Comparison of ENCODE assay signal across 20 cellular contexts in the genomic region with DNA sequence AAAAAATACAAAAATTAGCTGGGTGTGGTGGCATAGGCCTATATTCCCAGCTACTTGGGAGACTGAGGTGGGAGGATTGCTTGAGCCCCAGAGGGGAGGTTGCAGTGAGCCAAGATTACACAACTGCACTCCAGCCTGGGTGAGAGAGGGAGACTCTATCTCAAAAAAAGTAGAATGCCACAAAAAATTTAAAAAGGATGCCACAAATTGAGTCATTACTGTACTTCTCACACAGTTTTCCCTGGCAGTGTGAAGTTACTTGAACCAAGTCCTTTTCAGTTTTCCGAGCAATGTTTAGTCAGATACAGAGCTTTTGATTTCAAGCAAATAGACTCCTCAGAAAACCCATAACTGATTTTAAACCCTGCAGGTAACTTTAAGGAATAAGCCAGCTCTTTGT.
"Had no signal": no experiment of that assay in that cellular context is flagged by ENCODE, and none has a peak within 500 bp of the region (broad histone marks: within the 10 kb centered on the region; RNA-seq: fewer than 3 reads in every experiment).

No MANE protein-coding gene starts in this region.

- H3K36me3 Mint-ChIP-seq: activated naive CD4-positive, alpha-beta T cell treated with anti-CD3 and anti-CD28 coated beads, Interleukin-2, amount 50 U/mL, for 24 hours; immature natural killer cell; naive thymus-derived CD4-positive, alpha-beta T cell; stimulated activated effector memory CD8-positive, alpha-beta T cell treated with anti-CD3 and anti-CD28 coated beads, Interleukin-12 subunit alpha, Interleukin-12 subunit beta, amount 100 ng/mL, for 72 hours had no signal

- H3K9me3 Mint-ChIP-seq: activated naive CD4-positive, alpha-beta T cell treated with anti-CD3 and anti-CD28 coated beads, Interleukin-2, amount 50 U/mL, for 24 hours; activated T-cell treated with anti-CD3 and anti-CD28 coated beads, Interleukin-2, amount 50 U/mL, for 72 hours; central memory CD8-positive, alpha-beta T cell; immature natural killer cell; naive thymus-derived CD4-positive, alpha-beta T cell; neural progenitor cell; stimulated activated effector memory CD8-positive, alpha-beta T cell treated with anti-CD3 and anti-CD28 coated beads, Interleukin-12 subunit alpha, Interleukin-12 subunit beta, amount 100 ng/mL, for 72 hours; T-helper 1 cell treated with Interleukin-12 subunit alpha and Interleukin-12 subunit beta and Interleukin-4 antibody, amounts not matched to agents 30 μg/mL and 1 μg/mL, for 36 hours had no signal

- H3K27ac ChIP-seq: brain microvascular endothelial cell, colonic mucosa, neural progenitor cell, prostate gland, thyroid gland, VCaP had no signal

- H3K4me3 Mint-ChIP-seq: activated naive CD4-positive, alpha-beta T cell treated with anti-CD3 and anti-CD28 coated beads, Interleukin-2, amount 50 U/mL, for 24 hours; activated T-cell treated with anti-CD3 and anti-CD28 coated beads, Interleukin-2, amount 50 U/mL, for 72 hours; central memory CD8-positive, alpha-beta T cell; immature natural killer cell; naive thymus-derived CD4-positive, alpha-beta T cell; neural progenitor cell; stimulated activated effector memory CD8-positive, alpha-beta T cell treated with anti-CD3 and anti-CD28 coated beads, Interleukin-12 subunit alpha, Interleukin-12 subunit beta, amount 100 ng/mL, for 72 hours; T-helper 1 cell treated with Interleukin-12 subunit alpha and Interleukin-12 subunit beta and Interleukin-4 antibody, amounts not matched to agents 30 μg/mL and 1 μg/mL, for 36 hours had no signal

- ATAC-seq: activated T-cell treated with anti-CD3 and anti-CD28 coated beads, Interleukin-2, amount 50 U/mL, for 72 hours; naive thymus-derived CD4-positive, alpha-beta T cell; right cardiac atrium; stimulated activated effector memory CD8-positive, alpha-beta T cell treated with anti-CD3 and anti-CD28 coated beads, Interleukin-12 subunit alpha, Interleukin-12 subunit beta, amount 100 ng/mL, for 72 hours had no signal

- DNase-seq: activated CD4-positive, CD25-positive, alpha-beta regulatory T cell treated with anti-CD3 and anti-CD28 coated beads, Interleukin-2, amount 50 U/mL, for 72 hours; activated effector memory CD4-positive, alpha-beta T cell treated with anti-CD3 and anti-CD28 coated beads, Interleukin-2, amount 50 U/mL, for 16 hours; activated T-cell treated with anti-CD3 and anti-CD28 coated beads, Interleukin-2, amount 50 U/mL, for 72 hours; amygdala; brain microvascular endothelial cell; colonic mucosa; erythroblast; immature natural killer cell; mesenchymal stem cell; naive thymus-derived CD4-positive, alpha-beta T cell; right cardiac atrium; stimulated activated CD4-positive, alpha-beta T cell treated with anti-CD3 and anti-CD28 coated beads, Interleukin-4, amount 100 ng/mL, for 24 hours; thyroid gland had no signal

- H3K4me1 Mint-ChIP-seq: activated naive CD4-positive, alpha-beta T cell treated with anti-CD3 and anti-CD28 coated beads, Interleukin-2, amount 50 U/mL, for 24 hours; central memory CD8-positive, alpha-beta T cell; immature natural killer cell; naive thymus-derived CD4-positive, alpha-beta T cell; stimulated activated effector memory CD8-positive, alpha-beta T cell treated with anti-CD3 and anti-CD28 coated beads, Interleukin-12 subunit alpha, Interleukin-12 subunit beta, amount 100 ng/mL, for 72 hours had no signal

- H3K27ac Mint-ChIP-seq: activated naive CD4-positive, alpha-beta T cell treated with anti-CD3 and anti-CD28 coated beads, Interleukin-2, amount 50 U/mL, for 24 hours; activated T-cell treated with anti-CD3 and anti-CD28 coated beads, Interleukin-2, amount 50 U/mL, for 72 hours; immature natural killer cell; naive thymus-derived CD4-positive, alpha-beta T cell; neural progenitor cell; stimulated activated effector memory CD8-positive, alpha-beta T cell treated with anti-CD3 and anti-CD28 coated beads, Interleukin-12 subunit alpha, Interleukin-12 subunit beta, amount 100 ng/mL, for 72 hours; T-helper 1 cell treated with Interleukin-12 subunit alpha and Interleukin-12 subunit beta and Interleukin-4 antibody, amounts not matched to agents 30 μg/mL and 1 μg/mL, for 36 hours had no signal
